In genomic region chr2:226836548-226836885, GRCh38 we compare ENCODE assay signal across 8 cellular contexts. TPM values are rescaled to one million over a fixed set of nuclear protein-coding genes. Genes with fewer than 3 reads are reported as not detected.
DNase-seq lines count a peak whose midpoint lies in the region; ATAC-seq and TF ChIP-seq lines count a peak whose summit lies in the region.

No MANE protein-coding gene starts in this region.

- H3K36me3 Mint-ChIP-seq in GM23338 (ENCODE audit: low read depth) = peaks cover 15% of the 10 kb centered on the region; the same call in 2 of the 3 replicates

- H3K4me3 Mint-ChIP-seq in GM23338 = peak overlapping the region; percentile 89

- H3K9me2 ChIP-seq in GM23338 (ENCODE audit: insufficient read depth) = no peaks in the 10 kb centered on the region

- ATAC-seq in DND-41 (ENCODE audit: insufficient read depth, low read depth) (peak; percentile 1; the same call in 1 of the 3 replicates), GM23338 (no peak), psoas muscle (peak in 1 of 4 donors; percentile 27), HG02759 (IDR thresholded peaks at IDR 0.05; ENCODE audit: unreplicated experiment) (no peak)

- H3K27me3 ChIP-seq in DND-41 (ENCODE audit: insufficient read depth, low read length, poor library complexity) = no peaks in the 10 kb centered on the region
- H3K27me3 ChIP-seq in GM23338 (ENCODE audit: insufficient read depth) = peaks cover 9% of the 10 kb centered on the region; the same call in 1 of the 2 replicates
- H3K27me3 ChIP-seq in Peyer's patch = no peaks in the 10 kb centered on the region
- no peaks in the 10 kb centered on the region for H3K27me3 ChIP-seq in esophagus muscularis mucosa
- H3K27me3 ChIP-seq in psoas muscle (ENCODE audit: insufficient read depth in 3 of 3, low read length in 2 of 3) = no peaks in the 10 kb centered on the region

- peak overlapping the region; percentile 90 for H3K9ac ChIP-seq in DND-41 (ENCODE audit: low read depth, low read length)

- peaks cover 5% of the 10 kb centered on the region for H3K27me3 Mint-ChIP-seq in GM23338 (ENCODE audit: insufficient read depth, low read depth, poor library complexity)

- peak overlapping the region; percentile 98 for H3K27ac Mint-ChIP-seq in GM23338

- H2AFZ ChIP-seq in DND-41 (ENCODE audit: low read depth, low read length) (peak overlapping the region; percentile 62), GM23338 (peak overlapping the region; percentile 87)

- no peaks in the 10 kb centered on the region; the same call in 2 of the 3 replicates for H3K9me3 Mint-ChIP-seq in GM23338

- H3K4me3 ChIP-seq in DND-41 (ENCODE audit: low read depth in 1 of 2, low read length in 2 of 2) (peak overlapping the region; percentile 64 to 68), GM23338 (peak overlapping the region; percentile 53), Peyer's patch (peak overlapping the region; percentile 69 to 86 (median 82)), esophagus muscularis mucosa (peak overlapping the region; percentile 63 to 86 (median 79)), psoas muscle (peak overlapping the region; percentile 86)

- H4K20me1 ChIP-seq in DND-41 (ENCODE audit: insufficient read depth, low read length) = no peaks in the 10 kb centered on the region
- H4K20me1 ChIP-seq in GM23338 (replicated peaks; ENCODE audit: insufficient read depth) = no peaks in the 10 kb centered on the region; the same call in 1 of the 2 replicates

- 2% methylated on average over 6 of the region's 6 CpGs for WGBS in esophagus muscularis mucosa
- 2 to 3% (median 3%) methylated on average over 6 of the region's 6 CpGs for WGBS in psoas muscle, 3 donors

- DNase-seq in DND-41 (peak; percentile 9), GM23338 (ENCODE audit: low spot score) (no peak), Peyer's patch (no peak), esophagus muscularis mucosa (ENCODE audit: extremely low spot score) (no peak), psoas muscle (no peak), AML-193 (lab: John Stamatoyannopoulos, UW) (no peak), middle frontal gyrus (ENCODE audit: extremely low spot score, low spot score) (no peak)

- no peak for TF ChIP-seq CTCF in DND-41 (IDR thresholded peaks at IDR 0.05; ENCODE audit: borderline replicate concordance, extremely low read depth, low read length, poor library complexity, severe bottlenecking)
- TF ChIP-seq CTCF in GM23338 (conservative IDR thresholded peaks at IDR 0.05; ENCODE audit: low read depth in 2 of 2) = no peak
- peak in 1 of 6 experiments; percentile 2 for TF ChIP-seq CTCF in Peyer's patch (IDR thresholded peaks at IDR 0.05)
- TF ChIP-seq CTCF in esophagus muscularis mucosa (IDR thresholded peaks at IDR 0.05) = no peak
- TF ChIP-seq CTCF in psoas muscle (IDR thresholded peaks at IDR 0.05) = no peak

- H3K4me2 ChIP-seq in DND-41 (ENCODE audit: insufficient read depth, low read length) = peak overlapping the region; percentile 92
- peak overlapping the region; percentile 76 for H3K4me2 ChIP-seq in GM23338

- intact Hi-C loops in esophagus muscularis mucosa (cut with DNase I) = loop anchor here (10.0 kb wide), 1 partner anchor 148 kb away; no protein-coding TSS in a partner anchor
- intact Hi-C loops in psoas muscle (cut with DNase I) = loop anchor here in 1 of 2 donors (10.0 kb wide), 1 partner anchor 148 kb away; no protein-coding TSS in a partner anchor

- H3K9me3 ChIP-seq in DND-41 (ENCODE audit: insufficient read depth, low read length, severe bottlenecking) (no peaks in the 10 kb centered on the region), Peyer's patch (no peaks in the 10 kb centered on the region), esophagus muscularis mucosa (no peaks in the 10 kb centered on the region), psoas muscle (no peaks in the 10 kb centered on the region)

- peaks cover 10% of the 10 kb centered on the region; the same call in 1 of the 2 replicates for H3F3A ChIP-seq in GM23338 (replicated peaks; ENCODE audit: low read depth)

- peaks cover 57% of the 10 kb centered on the region for H3K79me2 ChIP-seq in DND-41 (ENCODE audit: insufficient read depth, low read length)
- H3K79me2 ChIP-seq in GM23338 (replicated peaks; ENCODE audit: insufficient read depth) = peaks cover 22% of the 10 kb centered on the region

- H3K36me3 ChIP-seq in DND-41 (ENCODE audit: insufficient read depth, low read length) (peaks cover 3% of the 10 kb centered on the region; the same call in 1 of the 2 replicates), GM23338 (ENCODE audit: insufficient read depth) (no peaks in the 10 kb centered on the region), Peyer's patch (no peaks in the 10 kb centered on the region), esophagus muscularis mucosa (peaks cover 0 to 5% (median 0%) of the 10 kb centered on the region in 4 donors), psoas muscle (ENCODE audit: insufficient read depth in 1 of 2, low read depth in 1 of 2) (no peaks in the 10 kb centered on the region)

- TF ChIP-seq POLR2A in Peyer's patch (IDR thresholded peaks at IDR 0.05) (no peak), esophagus muscularis mucosa (IDR thresholded peaks at IDR 0.05; ENCODE audit: low read depth) (no peak)

- H3K4me1 Mint-ChIP-seq in GM23338 = peaks cover 15% of the 10 kb centered on the region

- H3K4me1 ChIP-seq in DND-41 (ENCODE audit: insufficient read depth, low read length) (peaks cover 61% of the 10 kb centered on the region), GM23338 (ENCODE audit: insufficient read depth) (peaks cover 16% of the 10 kb centered on the region), Peyer's patch (peaks cover 0 to 20% (median 8%) of the 10 kb centered on the region in 4 donors), esophagus muscularis mucosa (peaks cover 14 to 41% (median 35%) of the 10 kb centered on the region in 4 donors), psoas muscle (peaks cover 36% of the 10 kb centered on the region)

- peak overlapping the region; percentile 95 for H3K27ac ChIP-seq in DND-41 (ENCODE audit: low read length)
- H3K27ac ChIP-seq in GM23338 (ENCODE audit: low read depth) = peak overlapping the region; percentile 95
- peak overlapping the region; percentile 98 to 100 (median 99) for H3K27ac ChIP-seq in Peyer's patch
- peak overlapping the region; percentile 92 to 98 (median 96) for H3K27ac ChIP-seq in esophagus muscularis mucosa (replicated peaks in 1 of 4)
- H3K27ac ChIP-seq in psoas muscle = peak overlapping the region; percentile 96

- no peak for TF ChIP-seq EP300 in esophagus muscularis mucosa (IDR thresholded peaks at IDR 0.05)

TF ChIP-seq in GM23338, 12 proteins besides CTCF, POLR2A, EP300 and RAD21 (continues in another document):
- TF ChIP-seq ZNF331 (CRISPR knock-in tag; IDR thresholded peaks at IDR 0.05; ENCODE audit: low read depth) (no peak), EZH2 (IDR thresholded peaks at IDR 0.05; ENCODE audit: low read depth, unreplicated experiment) (no peak), ZNF114 (CRISPR knock-in tag; IDR thresholded peaks at IDR 0.05) (no peak), CREB1 (CRISPR knock-in tag; IDR thresholded peaks at IDR 0.05; ENCODE audit: low read depth) (no peak), NANOG (IDR thresholded peaks at IDR 0.05; ENCODE audit: borderline replicate concordance) (no peak), JUNB (IDR thresholded peaks at IDR 0.05; ENCODE audit: unreplicated experiment) (no peak), STAT1 (IDR thresholded peaks at IDR 0.05; ENCODE audit: unreplicated experiment) (no peak)
- TF ChIP-seq, protein P1, sequence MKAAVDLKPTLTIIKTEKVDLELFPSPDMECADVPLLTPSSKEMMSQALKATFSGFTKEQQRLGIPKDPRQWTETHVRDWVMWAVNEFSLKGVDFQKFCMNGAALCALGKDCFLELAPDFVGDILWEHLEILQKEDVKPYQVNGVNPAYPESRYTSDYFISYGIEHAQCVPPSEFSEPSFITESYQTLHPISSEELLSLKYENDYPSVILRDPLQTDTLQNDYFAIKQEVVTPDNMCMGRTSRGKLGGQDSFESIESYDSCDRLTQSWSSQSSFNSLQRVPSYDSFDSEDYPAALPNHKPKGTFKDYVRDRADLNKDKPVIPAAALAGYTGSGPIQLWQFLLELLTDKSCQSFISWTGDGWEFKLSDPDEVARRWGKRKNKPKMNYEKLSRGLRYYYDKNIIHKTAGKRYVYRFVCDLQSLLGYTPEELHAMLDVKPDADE (IDR thresholded peaks at IDR 0.05) = no peak

RNA-seq across cellular contexts. Expression of gene RHBDD1, which starts 0.7 kb away (rescaled TPM):
- 13.0 and 16.4 TPM in 2 replicates for total RNA-seq in GM23338 (2014; rRNA removed; shearing (Covaris generic))
- polyA plus RNA-seq in GM23338 (2016; fragmentation: Nextera tagmentation; extraction: Ambion mirVana) (6.3 and 7.3 TPM in 2 replicates), psoas muscle (10 to 100 TPM in 1 of 3 donors, 1 to 10 TPM in 2; 6.7 to 24.5 (median 9.2) TPM)
- total RNA-seq in Peyer's patch (10 to 100 TPM; 12.6 to 68.5 (median 30.6) TPM), esophagus muscularis mucosa (10 to 100 TPM; 18.3 to 24.9 (median 22.2) TPM), psoas muscle (10 to 100 TPM; 15.8 to 26.1 (median 20.1) TPM)

RNA-seq across cellular contexts. Expression of gene IRS1, which starts 36.9 kb away (rescaled TPM):
- 20.4 and 26.2 TPM in 2 replicates for total RNA-seq in GM23338 (2014; rRNA removed; shearing (Covaris generic))
- polyA plus RNA-seq in GM23338 (2016; fragmentation: Nextera tagmentation; extraction: Ambion mirVana) (6.2 and 6.9 TPM in 2 replicates), psoas muscle (10 to 100 TPM in 2 of 3 donors, 1 to 10 TPM in 1; 2.5 to 21.0 (median 17.1) TPM)
- total RNA-seq in Peyer's patch (10 to 100 TPM in 3 of 4 donors, 1 to 10 TPM in 1; 8.3 to 67.7 (median 22.5) TPM), esophagus muscularis mucosa (10 to 100 TPM; 27.8 to 47.6 (median 32.8) TPM), psoas muscle (10 to 100 TPM in 3 of 4 donors, 1 to 10 TPM in 1; 6.1 to 12.2 (median 11.6) TPM)
